ENCODE assay signal across 28 cellular contexts in genomic region chr10:64306888-64307287, GRCh38.
"Had no signal": no experiment of that assay in that cellular context is flagged by ENCODE, and none has a peak within 500 bp of the region (broad histone marks: within the 10 kb centered on the region; RNA-seq: fewer than 3 reads in every experiment).

No MANE protein-coding gene starts in this region.

- H3K4me3 ChIP-seq: heart left ventricle, left lung, lung, neural progenitor cell, ovary, skin epidermis, spleen, suprapubic skin, thoracic aorta, tibial artery, uterus had no signal

- FAIRE-seq: islet of Langerhans, kidney had no signal

- H3K4me1 ChIP-seq: heart left ventricle, left lung, spleen, suprapubic skin, tibial artery, uterus had no signal

- H3K36me3 Mint-ChIP-seq: immature natural killer cell; naive thymus-derived CD8-positive, alpha-beta T cell; stimulated activated effector memory CD8-positive, alpha-beta T cell treated with anti-CD3 and anti-CD28 coated beads, Interleukin-12 subunit alpha, Interleukin-12 subunit beta, amount 100 ng/mL, for 72 hours; type B pancreatic cell had no signal

- H2AFZ ChIP-seq: neural progenitor cell had no signal

- H3K9ac ChIP-seq: neural progenitor cell had no signal

- DNase-seq: heart left ventricle; immature natural killer cell; kidney; left colon; left lung; midbrain; naive thymus-derived CD8-positive, alpha-beta T cell; occipital lobe; ovary; right cardiac atrium; spleen; stimulated activated CD4-positive, alpha-beta T cell treated with anti-CD3 and anti-CD28 coated beads, Interleukin-4, amount 100 ng/mL, for 24 hours; stimulated activated naive CD4-positive, alpha-beta T cell; tibial artery; uterus had no signal

- H3K4me1 Mint-ChIP-seq: immature natural killer cell; naive thymus-derived CD8-positive, alpha-beta T cell; nephron; stimulated activated effector memory CD8-positive, alpha-beta T cell treated with anti-CD3 and anti-CD28 coated beads, Interleukin-12 subunit alpha, Interleukin-12 subunit beta, amount 100 ng/mL, for 72 hours had no signal

- H3K9me3 Mint-ChIP-seq: nephron; stimulated activated naive CD8-positive, alpha-beta T cell treated with anti-CD3 and anti-CD28 coated beads, Interleukin-15, Interleukin-2, amounts not matched to agents 100 ng/mL and 50 ng/mL, for 24 hours; type B pancreatic cell had no signal

- H3K27ac Mint-ChIP-seq: immature natural killer cell; naive thymus-derived CD8-positive, alpha-beta T cell; nephron; neural progenitor cell; progenitor cell of endocrine pancreas; stimulated activated effector memory CD8-positive, alpha-beta T cell treated with anti-CD3 and anti-CD28 coated beads, Interleukin-12 subunit alpha, Interleukin-12 subunit beta, amount 100 ng/mL, for 72 hours; stimulated activated naive CD8-positive, alpha-beta T cell treated with anti-CD3 and anti-CD28 coated beads, Interleukin-15, Interleukin-2, amounts not matched to agents 100 ng/mL and 50 ng/mL, for 24 hours; type B pancreatic cell had no signal

- H3K4me2 ChIP-seq: neural progenitor cell had no signal

- ATAC-seq: heart left ventricle; left colon; left lung; naive thymus-derived CD8-positive, alpha-beta T cell; right cardiac atrium; sciatic nerve; stimulated activated effector memory CD8-positive, alpha-beta T cell treated with anti-CD3 and anti-CD28 coated beads, Interleukin-12 subunit alpha, Interleukin-12 subunit beta, amount 100 ng/mL, for 72 hours had no signal

- H3K27ac ChIP-seq: heart left ventricle, left lung, neural progenitor cell, neutrophil, ovary, skin epidermis, spleen, suprapubic skin, thoracic aorta, tibial artery, uterus had no signal

- H3K27me3 ChIP-seq: heart left ventricle, left lung, neural progenitor cell, neutrophil, ovary, spleen, suprapubic skin, tibial artery, uterus had no signal

- H3K4me3 Mint-ChIP-seq: immature natural killer cell; naive thymus-derived CD8-positive, alpha-beta T cell; nephron; neural progenitor cell; stimulated activated effector memory CD8-positive, alpha-beta T cell treated with anti-CD3 and anti-CD28 coated beads, Interleukin-12 subunit alpha, Interleukin-12 subunit beta, amount 100 ng/mL, for 72 hours; stimulated activated naive CD8-positive, alpha-beta T cell treated with anti-CD3 and anti-CD28 coated beads, Interleukin-15, Interleukin-2, amounts not matched to agents 100 ng/mL and 50 ng/mL, for 24 hours; type B pancreatic cell had no signal

- H3K36me3 ChIP-seq: heart left ventricle, left lung, neural progenitor cell, neutrophil, ovary, spleen, suprapubic skin, thoracic aorta, tibial artery, uterus had no signal

- H3K9me3 ChIP-seq: heart left ventricle, left lung, neutrophil, ovary, spleen, suprapubic skin, thoracic aorta, tibial artery, uterus had no signal

- H3K27me3 Mint-ChIP-seq: naive thymus-derived CD8-positive, alpha-beta T cell; progenitor cell of endocrine pancreas; stimulated activated naive CD8-positive, alpha-beta T cell treated with anti-CD3 and anti-CD28 coated beads, Interleukin-15, Interleukin-2, amounts not matched to agents 100 ng/mL and 50 ng/mL, for 24 hours had no signal
